In genomic region chr7:101634196-101634717, GRCh38 we compare ENCODE assay signal across 18 cellular contexts. TPM values are rescaled to one million over a fixed set of nuclear protein-coding genes. Genes with fewer than 3 reads are reported as not detected.
DNase-seq lines count a peak whose midpoint lies in the region; ATAC-seq and TF ChIP-seq lines count a peak whose summit lies in the region.
"Had no signal": no experiment of that assay in that cellular context is flagged by ENCODE, and none has a peak within 500 bp of the region (broad histone marks: within the 10 kb centered on the region; RNA-seq: fewer than 3 reads in every experiment).

No MANE protein-coding gene starts in this region.

- H3K4me3 Mint-ChIP-seq in brain (no peak overlapping the region), nephron (no peak overlapping the region)
- no peak overlapping the region for H3K4me3 Mint-ChIP-seq in activated T-helper 17 cell treated with anti-CD3 and anti-CD28 coated beads, Interleukin-2, amount 50 U/mL, for 72 hours
- H3K4me3 Mint-ChIP-seq: CD8-positive, alpha-beta T cell had no signal

- no peak for TF ChIP-seq CTCF in brain (conservative IDR thresholded peaks at IDR 0.05)
- TF ChIP-seq CTCF in nephron (IDR thresholded peaks at IDR 0.05; ENCODE audit: unreplicated experiment in 3 of 3), result no peak

- peak overlapping the region; percentile 9 to 82 for H3K27ac Mint-ChIP-seq in activated naive CD4-positive, alpha-beta T cell treated with anti-CD3 and anti-CD28 coated beads, Interleukin-2, amount 50 U/mL, for 72 hours
- H3K27ac Mint-ChIP-seq in brain (peak overlapping the region in 3 of 5 experiments; percentile 38 to 74 (median 63)), nephron (peak overlapping the region in 2 of 3 experiments; percentile 34 to 55)
- H3K27ac Mint-ChIP-seq in activated T-helper 17 cell treated with anti-CD3 and anti-CD28 coated beads, Interleukin-2, amount 50 U/mL, for 72 hours, result no peak overlapping the region
- H3K27ac Mint-ChIP-seq: CD8-positive, alpha-beta T cell had no signal

- peaks cover 6% of the 10 kb centered on the region for H3K27me3 Mint-ChIP-seq in brain
- H3K27me3 Mint-ChIP-seq in nephron (ENCODE audit: low read depth), result peaks cover 5% of the 10 kb centered on the region
- H3K27me3 Mint-ChIP-seq in activated T-helper 17 cell treated with anti-CD3 and anti-CD28 coated beads, Interleukin-2, amount 50 U/mL, for 72 hours, result no peaks in the 10 kb centered on the region

- ATAC-seq in activated naive CD4-positive, alpha-beta T cell treated with anti-CD3 and anti-CD28 coated beads, Interleukin-2, amount 50 U/mL, for 72 hours, result no peak
- ATAC-seq in activated T-helper 17 cell treated with anti-CD3 and anti-CD28 coated beads, Interleukin-2, amount 50 U/mL, for 72 hours (replicated peaks), result no peak
- no peak for ATAC-seq in HG02759 (IDR thresholded peaks at IDR 0.05; ENCODE audit: unreplicated experiment)
- ATAC-seq: CD8-positive, alpha-beta T cell; K562 had no signal

- peaks cover 18% of the 10 kb centered on the region for H3K4me1 Mint-ChIP-seq in brain
- peaks cover 28% of the 10 kb centered on the region for H3K4me1 Mint-ChIP-seq in nephron
- no peaks in the 10 kb centered on the region for H3K4me1 Mint-ChIP-seq in activated T-helper 17 cell treated with anti-CD3 and anti-CD28 coated beads, Interleukin-2, amount 50 U/mL, for 72 hours

- DNase-seq in activated naive CD4-positive, alpha-beta T cell treated with anti-CD3 and anti-CD28 coated beads, Interleukin-2, amount 50 U/mL, for 72 hours (ENCODE audit: low spot score in 2 of 2), result no peak
- no peak for DNase-seq in activated naive CD4-positive, alpha-beta T cell (lab: John Stamatoyannopoulos, UW)
- no peak for DNase-seq in NCI-H226
- DNase-seq in stimulated activated CD4-positive, alpha-beta T cell treated with anti-CD3 and anti-CD28 coated beads, Interleukin-15, amount 100 ng/mL, for 24 hours, result no peak
- DNase-seq: CD8-positive, alpha-beta T cell; DMS79 treated with DMSO at 0.1 percent for 48 hours; GF-D8; NCI-H1436; NCI-H2029; NK-92 treated with Interleukin-12 subunit alpha and Interleukin-12 subunit beta, amount 100 ng/mL, for 24 hours; OCI-M1; RPMI8226 had no signal

- H3K9me3 Mint-ChIP-seq in activated naive CD4-positive, alpha-beta T cell treated with anti-CD3 and anti-CD28 coated beads, Interleukin-2, amount 50 U/mL, for 72 hours, result peaks cover 6% of the 10 kb centered on the region in 2 donors
- peaks cover 3 to 14% (median 9%) of the 10 kb centered on the region in 5 experiments for H3K9me3 Mint-ChIP-seq in brain
- no peaks in the 10 kb centered on the region for H3K9me3 Mint-ChIP-seq in nephron
- no peaks in the 10 kb centered on the region for H3K9me3 Mint-ChIP-seq in activated T-helper 17 cell treated with anti-CD3 and anti-CD28 coated beads, Interleukin-2, amount 50 U/mL, for 72 hours

- H3K36me3 Mint-ChIP-seq in activated naive CD4-positive, alpha-beta T cell treated with anti-CD3 and anti-CD28 coated beads, Interleukin-2, amount 50 U/mL, for 72 hours, result peaks cover 0 to 6% of the 10 kb centered on the region in 2 donors
- no peaks in the 10 kb centered on the region for H3K36me3 Mint-ChIP-seq in brain
- no peaks in the 10 kb centered on the region for H3K36me3 Mint-ChIP-seq in nephron (ENCODE audit: low read depth)
- no peaks in the 10 kb centered on the region for H3K36me3 Mint-ChIP-seq in activated T-helper 17 cell treated with anti-CD3 and anti-CD28 coated beads, Interleukin-2, amount 50 U/mL, for 72 hours (ENCODE audit: low read depth)
- H3K36me3 Mint-ChIP-seq: CD8-positive, alpha-beta T cell had no signal

RNA-seq across cellular contexts. Expression of gene MYL10, which starts 5.2 kb away (rescaled TPM):
- not detected for total RNA-seq in activated naive CD4-positive, alpha-beta T cell treated with anti-CD3 and anti-CD28 coated beads, Interleukin-2, amount 50 U/mL, for 72 hours
- not detected for polyA plus RNA-seq in brain (ENCODE audit: insufficient read depth, low read depth, low replicate concordance)
- not detected for total RNA-seq in activated T-helper 17 cell treated with anti-CD3 and anti-CD28 coated beads, Interleukin-2, amount 50 U/mL, for 72 hours
- total RNA-seq: CD8-positive, alpha-beta T cell; H4; K562 had no signal
- polyA plus RNA-seq: K562 had no signal
